16 cellular contexts compared by ENCODE assay signal in the genomic region with DNA sequence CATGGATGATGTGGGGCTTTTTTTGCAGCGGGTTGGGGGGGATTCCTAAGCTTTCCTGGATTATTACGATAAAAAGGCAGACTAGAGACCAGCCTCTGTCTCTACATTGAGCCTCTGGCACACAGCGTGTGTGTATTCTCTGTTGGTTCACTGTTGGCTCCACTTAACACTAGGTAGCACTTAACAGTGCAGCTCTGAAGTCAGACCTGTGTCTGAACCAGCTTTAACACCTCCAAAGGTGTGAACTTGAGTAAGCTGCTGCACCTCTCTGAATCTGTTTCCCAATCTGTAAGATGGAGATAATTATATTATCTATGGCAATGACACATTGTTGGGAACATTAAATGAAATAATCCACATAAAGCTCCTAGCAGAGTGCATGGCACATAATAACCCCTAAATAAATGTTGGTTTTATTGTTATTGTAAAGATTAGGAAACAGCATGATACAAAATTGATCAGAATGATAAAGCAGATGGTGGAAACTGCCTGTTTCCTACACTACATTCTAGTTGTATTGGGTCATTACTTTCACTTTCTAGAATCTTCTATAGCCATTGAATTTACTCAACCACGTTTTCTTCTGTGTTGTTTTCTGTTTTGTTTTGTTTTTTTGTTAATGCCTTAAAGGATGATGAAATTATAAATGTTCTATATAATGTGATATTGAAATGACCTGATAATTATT.
"Had no signal": no experiment of that assay in that cellular context is flagged by ENCODE, and none has a peak within 500 bp of the region (broad histone marks: within the 10 kb centered on the region; RNA-seq: fewer than 3 reads in every experiment).

No MANE protein-coding gene starts in this region.

- H3K27ac ChIP-seq: skin epidermis had no signal

- ATAC-seq: activated CD4-positive, CD25-positive, alpha-beta regulatory T cell treated with anti-CD3 and anti-CD28 coated beads, Interleukin-2, amount 50 U/mL, for 24 hours; left cardiac atrium; right cardiac atrium had no signal

- H3K27me3 ChIP-seq: heart right ventricle had no signal

- H3K36me3 ChIP-seq: heart right ventricle had no signal

- H3K4me3 Mint-ChIP-seq: nephron progenitor cell, type B pancreatic cell had no signal

- H3K27ac Mint-ChIP-seq: nephron progenitor cell, type B pancreatic cell had no signal

- DNase-seq: activated CD4-positive, alpha-beta T cell treated with anti-CD3 and anti-CD28 coated beads, Interleukin-2, amount 50 U/mL, for 1 hour; activated naive CD4-positive, alpha-beta T cell treated with Interleukin-2 at 50 U/mL for 16 hours; dermis blood vessel endothelial cell; heart right ventricle; left cardiac atrium; mammary epithelial cell; nephron progenitor cell; occipital lobe; right cardiac atrium; stimulated activated CD4-positive, alpha-beta T cell treated with anti-CD3 and anti-CD28 coated beads, Interleukin-15, amount 100 ng/mL, for 24 hours; stimulated activated CD4-positive, alpha-beta T cell treated with anti-CD3 and anti-CD28 coated beads, Interleukin-4, amount 100 ng/mL, for 1 hour; stimulated activated naive CD4-positive, alpha-beta T cell treated with Interleukin-2 at 50 U/mL for 16 hours; T-helper 9 cell had no signal

- H3K4me3 ChIP-seq: heart right ventricle, skin epidermis had no signal

- H3K27me3 Mint-ChIP-seq: type B pancreatic cell had no signal
